6 cellular contexts compared by ENCODE assay signal in genomic region chr19:46660601-46661019, GRCh38. TPM values are rescaled to one million over a fixed set of nuclear protein-coding genes. Genes with fewer than 3 reads are reported as not detected.
DNase-seq lines count a peak whose midpoint lies in the region; ATAC-seq and TF ChIP-seq lines count a peak whose summit lies in the region.

No MANE protein-coding gene starts in this region.

- no peaks in the 10 kb centered on the region for H3K36me3 Mint-ChIP-seq in naive thymus-derived CD4-positive, alpha-beta T cell

- peak overlapping the region; percentile 49 for H3K4me3 ChIP-seq in astrocyte of the cerebellum (ENCODE audit: low read depth, low read length)
- peak overlapping the region; percentile 51 for H3K4me3 ChIP-seq in naive thymus-derived CD4-positive, alpha-beta T cell (ENCODE audit: low read length)

- H3K9me3 Mint-ChIP-seq in naive thymus-derived CD4-positive, alpha-beta T cell: no peaks in the 10 kb centered on the region

- no peak overlapping the region for H3K27ac Mint-ChIP-seq in naive thymus-derived CD4-positive, alpha-beta T cell

- DNase-seq in HEK293T (ENCODE audit: extremely low spot score): no peak
- no peak for DNase-seq in astrocyte of the cerebellum (ENCODE audit: low read depth)
- DNase-seq in naive thymus-derived CD4-positive, alpha-beta T cell: peak in 2 of 9 donors; percentile 10 to 12
- no peak for DNase-seq in effector CD4-positive, alpha-beta T cell
- DNase-seq in GM10248 (ENCODE audit: extremely low spot score): no peak

- peaks cover 14 to 20% of the 10 kb centered on the region in 2 donors for H3K4me1 ChIP-seq in naive thymus-derived CD4-positive, alpha-beta T cell (ENCODE audit: control insufficient read depth in 2 of 2, insufficient read depth in 2 of 2, low read length in 2 of 2)

- no peaks in the 10 kb centered on the region for H3K9me3 ChIP-seq in naive thymus-derived CD4-positive, alpha-beta T cell (ENCODE audit: control insufficient read depth in 2 of 3, low read length in 3 of 3)

- no peak for ATAC-seq in naive thymus-derived CD4-positive, alpha-beta T cell
- ATAC-seq in HG02970 (IDR thresholded peaks at IDR 0.05; ENCODE audit: low FRiP score, unreplicated experiment): no peak

- no peaks in the 10 kb centered on the region for H3K36me3 ChIP-seq in naive thymus-derived CD4-positive, alpha-beta T cell (ENCODE audit: control insufficient read depth in 2 of 3, insufficient read depth in 3 of 3, low read length in 3 of 3)

- H3K4me1 Mint-ChIP-seq in naive thymus-derived CD4-positive, alpha-beta T cell: peaks cover 7 to 26% (median 20%) of the 10 kb centered on the region in 7 donors

- intact Hi-C loops in naive thymus-derived CD4-positive, alpha-beta T cell (cut with micrococcal nuclease): loop anchor here (1.0 to 10.0 kb wide), 8 partner anchors 26 to 614 kb away; partner anchors contain the start of genes ARHGAP35 (in 1 of the 2), CALM3 (in 1 of the 2) and INAFM1 (in 1 of the 2)

- POLR2A ChIA-PET in HEK293T (lab: Yijun Ruan, JAX): interaction anchor here (1.0 kb wide), 1 partner anchor 32 kb away, joined by 4 read pairs; no protein-coding TSS in a partner anchor
- POLR2A ChIA-PET in naive thymus-derived CD4-positive, alpha-beta T cell (lab: Charles Lee): interaction anchor here (0.9 to 4.1 kb wide), 13 partner anchors 12 to 138 kb away, joined by 3 to 46 read pairs (median 4); partner anchors contain the start of genes CALM3 and GNG8
- POLR2A ChIA-PET in GM10248 (lab: Yijun Ruan, JAX): interaction anchor here (0.5 to 1.0 kb wide), 3 partner anchors 25 to 1335 kb away, joined by 3 read pairs; partner anchors contain the start of gene SLC1A5

- H3K27ac ChIP-seq in naive thymus-derived CD4-positive, alpha-beta T cell (ENCODE audit: low read depth, low read length): peak overlapping the region; percentile 14

- H3K27me3 ChIP-seq in naive thymus-derived CD4-positive, alpha-beta T cell (ENCODE audit: control insufficient read depth in 2 of 2, insufficient read depth in 2 of 2, low read length in 2 of 2): peaks cover 6 to 10% of the 10 kb centered on the region in 2 donors

- TF ChIP-seq CTCF in astrocyte of the cerebellum (IDR thresholded peaks at IDR 0.05; ENCODE audit: low read depth, low read length, missing control alignments): no peak
- TF ChIP-seq CTCF in GM10248 (IDR thresholded peaks at IDR 0.05; ENCODE audit: control extremely low read depth, extremely low read depth, low read depth, missing control alignments): no peak

- peak overlapping the region in 8 of 10 donors; percentile 61 to 86 (median 83) for H3K4me3 Mint-ChIP-seq in naive thymus-derived CD4-positive, alpha-beta T cell

- CTCF ChIA-PET in HEK293T (lab: Yijun Ruan, JAX) (interaction anchor here (0.7 to 3.6 kb wide), 4 partner anchors 37 to 49 kb away, joined by 3 to 38 read pairs (median 19); no protein-coding TSS in a partner anchor), GM10248 (lab: Yijun Ruan, JAX) (interaction anchor here (1.1 to 7.9 kb wide), 14 partner anchors 13 to 131 kb away, joined by 3 to 287 read pairs (median 14); partner anchors contain the start of gene CALM3)
- CTCF ChIA-PET in naive thymus-derived CD4-positive, alpha-beta T cell (lab: Charles Lee): interaction anchor here (1.0 to 7.2 kb wide), 11 partner anchors 23 to 145 kb away, joined by 3 to 137 read pairs (median 8); partner anchors contain the start of genes CALM3 and PTGIR

- in situ Hi-C loops in astrocyte of the cerebellum (cut with HindIII; ENCODE audit: low sequenced_read_pairs): no loop called here

- H3K27me3 Mint-ChIP-seq in naive thymus-derived CD4-positive, alpha-beta T cell: peaks cover 9 to 42% (median 18%) of the 10 kb centered on the region in 5 donors

TF ChIP-seq in HEK293T, 16 proteins besides CTCF, POLR2A, EP300 and RAD21:
- TF ChIP-seq FOXM1 (IDR thresholded peaks at IDR 0.05; ENCODE audit: borderline replicate concordance) (no peak), FOXA1 (IDR thresholded peaks at IDR 0.05) (no peak), L3MBTL2 (conservative IDR thresholded peaks at IDR 0.05) (peak; percentile 81), NFRKB (IDR thresholded peaks at IDR 0.05) (no peak)

RNA-seq across cellular contexts. Expression of gene DACT3, which starts 0.4 kb away (rescaled TPM):
- 1 to 10 TPM in 1 of 5 experiments, under 1 TPM in 3, not detected in 1; 0.11 to 1.3 (median 0.34) TPM for total RNA-seq in naive thymus-derived CD4-positive, alpha-beta T cell
- polyA plus RNA-seq in naive thymus-derived CD4-positive, alpha-beta T cell: under 1 TPM in 1 of 2 donors, not detected in 1; 0.07 TPM

RNA-seq across cellular contexts. Expression of gene GNG8, which starts 24.6 kb away (rescaled TPM):
- 10 to 100 TPM in 1 of 5 experiments, 1 to 10 TPM in 1, not detected in 3; 3.2 to 12.3 TPM for total RNA-seq in naive thymus-derived CD4-positive, alpha-beta T cell
- 1 to 10 TPM in 1 of 2 donors, not detected in 1; 9.7 TPM for polyA plus RNA-seq in naive thymus-derived CD4-positive, alpha-beta T cell

RNA-seq across cellular contexts. Expression of gene PTGIR, which starts 35.7 kb away (rescaled TPM):
- total RNA-seq in naive thymus-derived CD4-positive, alpha-beta T cell: 10 to 100 TPM in 1 of 5 experiments, 1 to 10 TPM in 4; 4.2 to 99.1 (median 4.9) TPM
- polyA plus RNA-seq in naive thymus-derived CD4-positive, alpha-beta T cell: 10 to 100 TPM in 1 of 2 donors, 1 to 10 TPM in 1; 5.1 to 13.2 TPM

RNA-seq across cellular contexts. Expression of gene PRKD2, which starts 56.3 kb away (rescaled TPM):
- 100 to 1,000 TPM; 120 to 181 (median 123) TPM for total RNA-seq in naive thymus-derived CD4-positive, alpha-beta T cell
- 100 to 1,000 TPM in 1 of 2 donors, 10 to 100 TPM in 1; 39.5 to 105 TPM for polyA plus RNA-seq in naive thymus-derived CD4-positive, alpha-beta T cell

RNA-seq across cellular contexts. Expression of gene CALM3, which starts 59.5 kb away (rescaled TPM):
- 100 to 1,000 TPM; 203 to 517 (median 266) TPM for total RNA-seq in naive thymus-derived CD4-positive, alpha-beta T cell
- polyA plus RNA-seq in naive thymus-derived CD4-positive, alpha-beta T cell: 100 to 1,000 TPM; 242 to 254 TPM
